ENCODE assay signal across 8 cellular contexts in the genomic region with DNA sequence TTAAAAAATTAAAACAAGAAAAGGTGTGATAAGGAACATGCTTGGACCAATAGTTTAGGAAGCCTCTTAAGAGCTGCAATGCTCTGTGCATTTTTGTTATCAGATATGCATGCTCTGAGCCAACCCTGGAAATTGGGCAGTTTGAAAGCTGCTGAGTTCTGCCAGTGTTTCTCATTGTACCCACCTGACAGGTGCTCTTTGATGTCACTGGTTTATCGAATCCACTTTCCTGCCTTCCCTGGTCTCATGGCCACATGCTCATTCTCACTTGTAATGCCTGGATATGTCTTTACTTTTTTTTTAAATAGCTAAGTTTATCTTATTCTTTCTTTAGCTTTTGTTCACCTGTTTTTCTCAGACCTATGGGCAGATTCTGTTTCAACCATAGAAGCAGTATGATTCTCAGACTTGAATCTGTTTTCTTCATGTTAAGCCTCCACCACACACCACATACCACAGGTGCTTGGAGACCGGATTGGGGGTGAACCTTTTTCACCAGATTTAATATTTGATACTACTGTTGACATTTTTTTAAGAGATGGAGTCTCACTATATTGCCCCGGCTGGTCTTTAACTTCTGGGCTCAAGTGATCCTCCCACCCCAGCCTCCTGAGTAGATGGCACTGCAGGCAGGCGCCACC.
"Had no signal": no experiment of that assay in that cellular context is flagged by ENCODE, and none has a peak within 500 bp of the region (broad histone marks: within the 10 kb centered on the region; RNA-seq: fewer than 3 reads in every experiment).

No MANE protein-coding gene starts in this region.

- H3K27ac Mint-ChIP-seq: stimulated activated naive CD8-positive, alpha-beta T cell treated with anti-CD3 and anti-CD28 coated beads, Interleukin-15, Interleukin-2, amounts not matched to agents 100 ng/mL and 50 ng/mL, for 24 hours had no signal

- H3K27me3 ChIP-seq: foreskin keratinocyte had no signal

- H3K27ac ChIP-seq: foreskin keratinocyte had no signal

- H3K9me3 Mint-ChIP-seq: stimulated activated naive CD8-positive, alpha-beta T cell treated with anti-CD3 and anti-CD28 coated beads, Interleukin-15, Interleukin-2, amounts not matched to agents 100 ng/mL and 50 ng/mL, for 24 hours had no signal

- H3K27me3 Mint-ChIP-seq: stimulated activated naive CD8-positive, alpha-beta T cell treated with anti-CD3 and anti-CD28 coated beads, Interleukin-15, Interleukin-2, amounts not matched to agents 100 ng/mL and 50 ng/mL, for 24 hours had no signal

- ATAC-seq: foreskin keratinocyte, left colon had no signal

- H3K4me3 Mint-ChIP-seq: stimulated activated naive CD8-positive, alpha-beta T cell treated with anti-CD3 and anti-CD28 coated beads, Interleukin-15, Interleukin-2, amounts not matched to agents 100 ng/mL and 50 ng/mL, for 24 hours had no signal

- H3K4me1 ChIP-seq: foreskin keratinocyte had no signal

- DNase-seq: activated gamma-delta T cell treated with Interleukin-2 at 50 U/mL for 16 hours; activated T-cell treated with anti-CD3 and anti-CD28 coated beads, Interleukin-2, amount 50 U/mL, for 1 hour; aorta; foreskin keratinocyte; left colon; mammary epithelial cell; stimulated activated CD4-positive, alpha-beta T cell treated with anti-CD3 and anti-CD28 coated beads, Interleukin-12 subunit alpha, Interleukin-12 subunit beta, amount 100 ng/mL, for 4 hours had no signal
